14 cellular contexts compared by ENCODE assay signal in genomic region chr10:26031300-26031699, GRCh38.
"Had no signal": no experiment of that assay in that cellular context is flagged by ENCODE, and none has a peak within 500 bp of the region (broad histone marks: within the 10 kb centered on the region; RNA-seq: fewer than 3 reads in every experiment).

No MANE protein-coding gene starts in this region.

- DNase-seq: activated naive CD8-positive, alpha-beta T cell treated with anti-CD3 and anti-CD28 coated beads, Interleukin-2, amount 10 ng/mL, durations not matched to agents 7 days and 5 days; activated T-cell treated with anti-CD3 and anti-CD28 coated beads, Interleukin-2, amount 50 U/mL, for 1 hour; amniotic stem cell; dorsolateral prefrontal cortex; esophagus squamous epithelium; gastrocnemius medialis; hippocampal formation; left ventricle myocardium inferior; naive thymus-derived CD4-positive, alpha-beta T cell; retina; stimulated activated CD4-positive, alpha-beta T cell treated with anti-CD3 and anti-CD28 coated beads, Interleukin-4, amount 100 ng/mL, for 1 hour; stimulated activated naive CD4-positive, alpha-beta T cell had no signal

- ATAC-seq: activated T-helper 17 cell treated with anti-CD3 and anti-CD28 coated beads, Interleukin-2, amount 50 U/mL, for 72 hours; gastrocnemius medialis; naive thymus-derived CD4-positive, alpha-beta T cell; WTC11 had no signal
